ENCODE assay signal across 1 cellular context in the genomic region with DNA sequence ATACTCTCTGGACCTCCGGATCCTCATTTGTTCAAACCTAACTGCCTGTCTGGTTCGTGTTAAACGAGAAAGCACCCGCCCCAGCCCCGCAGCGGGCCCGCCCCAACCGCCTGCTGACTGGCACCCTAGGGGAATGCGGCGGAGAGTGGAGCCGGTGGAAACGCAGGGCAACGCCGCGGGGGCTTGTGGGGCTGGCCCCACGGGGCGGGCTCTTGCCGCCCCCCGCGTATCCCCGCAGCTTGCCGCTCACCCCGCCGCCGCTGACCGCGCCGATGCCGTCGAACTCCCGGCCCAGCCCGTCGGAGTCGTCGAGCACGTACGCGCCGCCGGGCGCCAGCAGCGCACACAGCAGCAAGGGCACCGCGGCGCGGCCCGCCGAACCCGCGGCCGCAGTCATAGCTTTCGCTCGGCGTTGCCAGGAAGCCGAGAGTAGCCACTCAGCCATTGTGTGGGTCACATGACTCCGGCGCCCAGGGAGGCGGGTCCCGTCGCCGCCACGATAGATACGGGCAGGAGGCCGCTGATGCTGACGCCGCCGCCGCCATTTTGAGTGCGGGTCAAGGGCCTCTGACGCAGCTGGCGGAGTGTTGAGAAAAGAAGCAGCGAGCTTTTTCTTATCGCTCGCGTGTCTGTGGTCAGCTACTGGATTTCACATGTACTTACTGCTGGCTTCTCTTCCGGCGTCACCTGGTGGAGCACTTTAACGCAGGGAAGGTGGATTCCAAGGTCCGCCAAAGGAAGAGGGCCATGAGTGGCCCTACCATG.
A peak's percentile ranks its signal among the peaks of the same experiment; 100 is the strongest.
TF ChIP-seq lines count a peak whose summit lies in the region.

TSS of gene GALC (minus strand) at position 463 of the 765 bp plus-strand sequence. CDS start at position 445, 18 bp downstream.

TF ChIP-seq in GM12878, 131 proteins besides CTCF, POLR2A, EP300 and RAD21 (continued from another document and continues in another):
- TF ChIP-seq, protein P1, sequence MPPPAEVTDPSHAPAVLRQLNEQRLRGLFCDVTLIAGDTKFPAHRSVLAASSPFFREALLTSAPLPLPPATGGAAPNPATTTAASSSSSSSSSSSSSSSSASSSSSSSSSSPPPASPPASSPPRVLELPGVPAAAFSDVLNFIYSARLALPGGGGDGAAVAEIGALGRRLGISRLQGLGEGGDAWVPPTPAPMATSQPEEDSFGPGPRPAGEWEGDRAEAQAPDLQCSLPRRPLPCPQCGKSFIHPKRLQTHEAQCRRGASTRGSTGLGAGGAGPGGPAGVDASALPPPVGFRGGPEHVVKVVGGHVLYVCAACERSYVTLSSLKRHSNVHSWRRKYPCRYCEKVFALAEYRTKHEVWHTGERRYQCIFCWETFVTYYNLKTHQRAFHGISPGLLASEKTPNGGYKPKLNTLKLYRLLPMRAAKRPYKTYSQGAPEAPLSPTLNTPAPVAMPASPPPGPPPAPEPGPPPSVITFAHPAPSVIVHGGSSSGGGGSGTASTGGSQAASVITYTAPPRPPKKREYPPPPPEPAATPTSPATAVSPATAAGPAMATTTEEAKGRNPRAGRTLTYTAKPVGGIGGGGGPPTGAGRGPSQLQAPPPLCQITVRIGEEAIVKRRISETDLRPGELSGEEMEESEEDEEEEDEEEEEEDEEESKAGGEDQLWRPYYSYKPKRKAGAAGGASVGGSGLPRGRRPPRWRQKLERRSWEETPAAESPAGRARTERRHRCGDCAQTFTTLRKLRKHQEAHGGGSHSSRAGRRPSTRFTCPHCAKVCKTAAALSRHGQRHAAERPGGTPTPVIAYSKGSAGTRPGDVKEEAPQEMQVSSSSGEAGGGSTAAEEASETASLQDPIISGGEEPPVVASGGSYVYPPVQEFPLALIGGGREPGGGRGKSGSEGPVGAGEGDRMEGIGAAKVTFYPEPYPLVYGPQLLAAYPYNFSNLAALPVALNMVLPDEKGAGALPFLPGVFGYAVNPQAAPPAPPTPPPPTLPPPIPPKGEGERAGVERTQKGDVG (CRISPR knock-in tag; IDR thresholded peaks at IDR 0.05) = no peak
- TF ChIP-seq RELA (IDR thresholded peaks at IDR 0.05; ENCODE audit: borderline replicate concordance, partially characterized antibody) (peak; percentile 84), ZNF217 (IDR thresholded peaks at IDR 0.05) (peak; percentile 66), SREBF2 (IDR thresholded peaks at IDR 0.05; ENCODE audit: low read length) (no peak), ZNF207 (IDR thresholded peaks at IDR 0.05; ENCODE audit: borderline replicate concordance) (peak; percentile 56; the same call in 1 of the 2 replicates), PAX5 (IDR thresholded peaks at IDR 0.05; ENCODE audit: borderline replicate concordance, low read depth, low read length) (peak; percentile 60; the same call in 1 of the 2 replicates), MYB (IDR thresholded peaks at IDR 0.05; ENCODE audit: borderline replicate concordance, low read depth, low read length) (no peak), STAT1 (conservative IDR thresholded peaks at IDR 0.05) (peak; percentile 85), POLR2AphosphoS2 (IDR thresholded peaks at IDR 0.05; ENCODE audit: low read depth, low read length) (peak; percentile 45; the same call in 1 of the 2 replicates), TCF3 (IDR thresholded peaks at IDR 0.05; ENCODE audit: borderline replicate concordance, insufficient read depth, low read depth, low read length) (peak; percentile 48; the same call in 1 of the 2 replicates), IKZF2 (IDR thresholded peaks at IDR 0.05) (peak; percentile 77 to 86), ZNF622 (IDR thresholded peaks at IDR 0.05) (no peak), KDM1A (IDR thresholded peaks at IDR 0.05; ENCODE audit: borderline replicate concordance) (no peak), CREB1 (IDR thresholded peaks at IDR 0.05; ENCODE audit: low read depth) (peak; percentile 95), NFYA (IDR thresholded peaks at IDR 0.05; ENCODE audit: borderline replicate concordance, low read depth, low read length) (no peak), SMAD1 (IDR thresholded peaks at IDR 0.05; ENCODE audit: low read depth, partially characterized antibody) (no peak), TBL1XR1 (IDR thresholded peaks at IDR 0.05; ENCODE audit: low read depth, low read length) (peak; percentile 80), BMI1 (IDR thresholded peaks at IDR 0.05; ENCODE audit: borderline replicate concordance) (no peak), CBFB (IDR thresholded peaks at IDR 0.05; ENCODE audit: low read depth) (peak; percentile 94), WRNIP1 (IDR thresholded peaks at IDR 0.05; ENCODE audit: borderline replicate concordance, low read depth, low read length) (no peak), E4F1 (IDR thresholded peaks at IDR 0.05; ENCODE audit: borderline replicate concordance, partially characterized antibody) (no peak), TCF7 (IDR thresholded peaks at IDR 0.05; ENCODE audit: borderline replicate concordance) (no peak), EGR1 (IDR thresholded peaks at IDR 0.05; ENCODE audit: borderline replicate concordance in 1 of 2, low read depth in 2 of 2, low read length in 2 of 2) (peak in 1 of 2 experiments; percentile 5; a peak in 1 of 3 replicates)
- TF ChIP-seq, protein P2, sequence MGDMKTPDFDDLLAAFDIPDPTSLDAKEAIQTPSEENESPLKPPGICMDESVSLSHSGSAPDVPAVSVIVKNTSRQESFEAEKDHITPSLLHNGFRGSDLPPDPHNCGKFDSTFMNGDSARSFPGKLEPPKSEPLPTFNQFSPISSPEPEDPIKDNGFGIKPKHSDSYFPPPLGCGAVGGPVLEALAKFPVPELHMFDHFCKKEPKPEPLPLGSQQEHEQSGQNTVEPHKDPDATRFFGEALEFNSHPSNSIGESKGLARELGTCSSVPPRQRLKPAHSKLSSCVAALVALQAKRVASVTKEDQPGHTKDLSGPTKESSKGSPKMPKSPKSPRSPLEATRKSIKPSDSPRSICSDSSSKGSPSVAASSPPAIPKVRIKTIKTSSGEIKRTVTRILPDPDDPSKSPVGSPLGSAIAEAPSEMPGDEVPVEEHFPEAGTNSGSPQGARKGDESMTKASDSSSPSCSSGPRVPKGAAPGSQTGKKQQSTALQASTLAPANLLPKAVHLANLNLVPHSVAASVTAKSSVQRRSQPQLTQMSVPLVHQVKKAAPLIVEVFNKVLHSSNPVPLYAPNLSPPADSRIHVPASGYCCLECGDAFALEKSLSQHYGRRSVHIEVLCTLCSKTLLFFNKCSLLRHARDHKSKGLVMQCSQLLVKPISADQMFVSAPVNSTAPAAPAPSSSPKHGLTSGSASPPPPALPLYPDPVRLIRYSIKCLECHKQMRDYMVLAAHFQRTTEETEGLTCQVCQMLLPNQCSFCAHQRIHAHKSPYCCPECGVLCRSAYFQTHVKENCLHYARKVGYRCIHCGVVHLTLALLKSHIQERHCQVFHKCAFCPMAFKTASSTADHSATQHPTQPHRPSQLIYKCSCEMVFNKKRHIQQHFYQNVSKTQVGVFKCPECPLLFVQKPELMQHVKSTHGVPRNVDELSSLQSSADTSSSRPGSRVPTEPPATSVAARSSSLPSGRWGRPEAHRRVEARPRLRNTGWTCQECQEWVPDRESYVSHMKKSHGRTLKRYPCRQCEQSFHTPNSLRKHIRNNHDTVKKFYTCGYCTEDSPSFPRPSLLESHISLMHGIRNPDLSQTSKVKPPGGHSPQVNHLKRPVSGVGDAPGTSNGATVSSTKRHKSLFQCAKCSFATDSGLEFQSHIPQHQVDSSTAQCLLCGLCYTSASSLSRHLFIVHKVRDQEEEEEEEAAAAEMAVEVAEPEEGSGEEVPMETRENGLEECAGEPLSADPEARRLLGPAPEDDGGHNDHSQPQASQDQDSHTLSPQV (IDR thresholded peaks at IDR 0.05) = peak; percentile 6; the same call in 1 of the 2 replicates
- TF ChIP-seq, protein P3, sequence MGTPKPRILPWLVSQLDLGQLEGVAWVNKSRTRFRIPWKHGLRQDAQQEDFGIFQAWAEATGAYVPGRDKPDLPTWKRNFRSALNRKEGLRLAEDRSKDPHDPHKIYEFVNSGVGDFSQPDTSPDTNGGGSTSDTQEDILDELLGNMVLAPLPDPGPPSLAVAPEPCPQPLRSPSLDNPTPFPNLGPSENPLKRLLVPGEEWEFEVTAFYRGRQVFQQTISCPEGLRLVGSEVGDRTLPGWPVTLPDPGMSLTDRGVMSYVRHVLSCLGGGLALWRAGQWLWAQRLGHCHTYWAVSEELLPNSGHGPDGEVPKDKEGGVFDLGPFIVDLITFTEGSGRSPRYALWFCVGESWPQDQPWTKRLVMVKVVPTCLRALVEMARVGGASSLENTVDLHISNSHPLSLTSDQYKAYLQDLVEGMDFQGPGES (IDR thresholded peaks at IDR 0.05) = 0 out of 2 replicates have a peak, but pooled peaks have one; percentile 40
- TF ChIP-seq, protein P4, sequence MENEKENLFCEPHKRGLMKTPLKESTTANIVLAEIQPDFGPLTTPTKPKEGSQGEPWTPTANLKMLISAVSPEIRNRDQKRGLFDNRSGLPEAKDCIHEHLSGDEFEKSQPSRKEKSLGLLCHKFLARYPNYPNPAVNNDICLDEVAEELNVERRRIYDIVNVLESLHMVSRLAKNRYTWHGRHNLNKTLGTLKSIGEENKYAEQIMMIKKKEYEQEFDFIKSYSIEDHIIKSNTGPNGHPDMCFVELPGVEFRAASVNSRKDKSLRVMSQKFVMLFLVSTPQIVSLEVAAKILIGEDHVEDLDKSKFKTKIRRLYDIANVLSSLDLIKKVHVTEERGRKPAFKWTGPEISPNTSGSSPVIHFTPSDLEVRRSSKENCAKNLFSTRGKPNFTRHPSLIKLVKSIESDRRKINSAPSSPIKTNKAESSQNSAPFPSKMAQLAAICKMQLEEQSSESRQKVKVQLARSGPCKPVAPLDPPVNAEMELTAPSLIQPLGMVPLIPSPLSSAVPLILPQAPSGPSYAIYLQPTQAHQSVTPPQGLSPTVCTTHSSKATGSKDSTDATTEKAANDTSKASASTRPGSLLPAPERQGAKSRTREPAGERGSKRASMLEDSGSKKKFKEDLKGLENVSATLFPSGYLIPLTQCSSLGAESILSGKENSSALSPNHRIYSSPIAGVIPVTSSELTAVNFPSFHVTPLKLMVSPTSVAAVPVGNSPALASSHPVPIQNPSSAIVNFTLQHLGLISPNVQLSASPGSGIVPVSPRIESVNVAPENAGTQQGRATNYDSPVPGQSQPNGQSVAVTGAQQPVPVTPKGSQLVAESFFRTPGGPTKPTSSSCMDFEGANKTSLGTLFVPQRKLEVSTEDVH (IDR thresholded peaks at IDR 0.05; ENCODE audit: low read depth, partially characterized antibody) = no peak
- TF ChIP-seq, protein P5, sequence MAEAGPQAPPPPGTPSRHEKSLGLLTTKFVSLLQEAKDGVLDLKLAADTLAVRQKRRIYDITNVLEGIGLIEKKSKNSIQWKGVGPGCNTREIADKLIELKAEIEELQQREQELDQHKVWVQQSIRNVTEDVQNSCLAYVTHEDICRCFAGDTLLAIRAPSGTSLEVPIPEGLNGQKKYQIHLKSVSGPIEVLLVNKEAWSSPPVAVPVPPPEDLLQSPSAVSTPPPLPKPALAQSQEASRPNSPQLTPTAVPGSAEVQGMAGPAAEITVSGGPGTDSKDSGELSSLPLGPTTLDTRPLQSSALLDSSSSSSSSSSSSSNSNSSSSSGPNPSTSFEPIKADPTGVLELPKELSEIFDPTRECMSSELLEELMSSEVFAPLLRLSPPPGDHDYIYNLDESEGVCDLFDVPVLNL (IDR thresholded peaks at IDR 0.05; ENCODE audit: low read depth, low read length) = peak; percentile 19; the same call in 1 of the 2 replicates
- TF ChIP-seq, protein P6, sequence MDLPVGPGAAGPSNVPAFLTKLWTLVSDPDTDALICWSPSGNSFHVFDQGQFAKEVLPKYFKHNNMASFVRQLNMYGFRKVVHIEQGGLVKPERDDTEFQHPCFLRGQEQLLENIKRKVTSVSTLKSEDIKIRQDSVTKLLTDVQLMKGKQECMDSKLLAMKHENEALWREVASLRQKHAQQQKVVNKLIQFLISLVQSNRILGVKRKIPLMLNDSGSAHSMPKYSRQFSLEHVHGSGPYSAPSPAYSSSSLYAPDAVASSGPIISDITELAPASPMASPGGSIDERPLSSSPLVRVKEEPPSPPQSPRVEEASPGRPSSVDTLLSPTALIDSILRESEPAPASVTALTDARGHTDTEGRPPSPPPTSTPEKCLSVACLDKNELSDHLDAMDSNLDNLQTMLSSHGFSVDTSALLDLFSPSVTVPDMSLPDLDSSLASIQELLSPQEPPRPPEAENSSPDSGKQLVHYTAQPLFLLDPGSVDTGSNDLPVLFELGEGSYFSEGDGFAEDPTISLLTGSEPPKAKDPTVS (IDR thresholded peaks at IDR 0.05; ENCODE audit: low read depth, low read length) = no peak
- TF ChIP-seq, protein P7, sequence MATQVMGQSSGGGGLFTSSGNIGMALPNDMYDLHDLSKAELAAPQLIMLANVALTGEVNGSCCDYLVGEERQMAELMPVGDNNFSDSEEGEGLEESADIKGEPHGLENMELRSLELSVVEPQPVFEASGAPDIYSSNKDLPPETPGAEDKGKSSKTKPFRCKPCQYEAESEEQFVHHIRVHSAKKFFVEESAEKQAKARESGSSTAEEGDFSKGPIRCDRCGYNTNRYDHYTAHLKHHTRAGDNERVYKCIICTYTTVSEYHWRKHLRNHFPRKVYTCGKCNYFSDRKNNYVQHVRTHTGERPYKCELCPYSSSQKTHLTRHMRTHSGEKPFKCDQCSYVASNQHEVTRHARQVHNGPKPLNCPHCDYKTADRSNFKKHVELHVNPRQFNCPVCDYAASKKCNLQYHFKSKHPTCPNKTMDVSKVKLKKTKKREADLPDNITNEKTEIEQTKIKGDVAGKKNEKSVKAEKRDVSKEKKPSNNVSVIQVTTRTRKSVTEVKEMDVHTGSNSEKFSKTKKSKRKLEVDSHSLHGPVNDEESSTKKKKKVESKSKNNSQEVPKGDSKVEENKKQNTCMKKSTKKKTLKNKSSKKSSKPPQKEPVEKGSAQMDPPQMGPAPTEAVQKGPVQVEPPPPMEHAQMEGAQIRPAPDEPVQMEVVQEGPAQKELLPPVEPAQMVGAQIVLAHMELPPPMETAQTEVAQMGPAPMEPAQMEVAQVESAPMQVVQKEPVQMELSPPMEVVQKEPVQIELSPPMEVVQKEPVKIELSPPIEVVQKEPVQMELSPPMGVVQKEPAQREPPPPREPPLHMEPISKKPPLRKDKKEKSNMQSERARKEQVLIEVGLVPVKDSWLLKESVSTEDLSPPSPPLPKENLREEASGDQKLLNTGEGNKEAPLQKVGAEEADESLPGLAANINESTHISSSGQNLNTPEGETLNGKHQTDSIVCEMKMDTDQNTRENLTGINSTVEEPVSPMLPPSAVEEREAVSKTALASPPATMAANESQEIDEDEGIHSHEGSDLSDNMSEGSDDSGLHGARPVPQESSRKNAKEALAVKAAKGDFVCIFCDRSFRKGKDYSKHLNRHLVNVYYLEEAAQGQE (IDR thresholded peaks at IDR 0.05; ENCODE audit: low read depth, low read length) = 0 out of 2 replicates have a peak, but pooled peaks have one; percentile 3
